Comparison of ENCODE assay signal across 13 cellular contexts in genomic region chr15:57500979-57501576, GRCh38.
DNase-seq lines count a peak whose midpoint lies in the region; ATAC-seq and TF ChIP-seq lines count a peak whose summit lies in the region.
"Had no signal": no experiment of that assay in that cellular context is flagged by ENCODE, and none has a peak within 500 bp of the region (broad histone marks: within the 10 kb centered on the region; RNA-seq: fewer than 3 reads in every experiment).

No MANE protein-coding gene starts in this region.

- no peak for TF ChIP-seq EP300 in SK-N-SH (IDR thresholded peaks at IDR 0.05; ENCODE audit: borderline replicate concordance in 1 of 2, low read depth in 1 of 2, low read length in 1 of 2)

- 84% methylated on average over 6 of the region's 6 CpGs for WGBS in SK-N-SH (ENCODE audit: low lambda C conversion rate)

- POLR2A ChIA-PET in SK-N-SH (lab: Yijun Ruan, JAX), result no interaction called here

- no peak overlapping the region for H3K9ac ChIP-seq in SK-N-SH

- H3K27me3 ChIP-seq in SK-N-SH (ENCODE audit: insufficient read depth) (no peaks in the 10 kb centered on the region), thoracic aorta (replicated peaks; ENCODE audit: insufficient read depth) (no peaks in the 10 kb centered on the region)
- H3K27me3 ChIP-seq: colonic mucosa had no signal

- TF ChIP-seq RAD21 in SK-N-SH (IDR thresholded peaks at IDR 0.05; ENCODE audit: low read length), result no peak

- no peak overlapping the region for H3K4me2 ChIP-seq in SK-N-SH

- H3K9me3 ChIP-seq in SK-N-SH (no peaks in the 10 kb centered on the region), thoracic aorta (no peaks in the 10 kb centered on the region)
- H3K9me3 ChIP-seq: colonic mucosa had no signal

- CTCF ChIA-PET in SK-N-SH (lab: Yijun Ruan, JAX), result interaction anchor here (0.9 to 1.0 kb wide), 2 partner anchors 14 to 41 kb away, joined by 3 read pairs; no protein-coding TSS in a partner anchor

- H3F3A ChIP-seq in SK-N-SH (replicated peaks; ENCODE audit: insufficient read depth), result no peaks in the 10 kb centered on the region

- H3K36me3 ChIP-seq in SK-N-SH (replicated peaks in 1 of 2; ENCODE audit: control insufficient read depth in 1 of 2, insufficient read depth in 2 of 2, low read length in 1 of 2) (no peaks in the 10 kb centered on the region), thoracic aorta (no peaks in the 10 kb centered on the region)
- H3K36me3 ChIP-seq: colonic mucosa had no signal

- DNase-seq in SK-N-SH (no peak), amniotic epithelial cell (ENCODE audit: low read depth) (peak; percentile 48), iris pigment epithelial cell (ENCODE audit: low read depth) (peak; percentile 53), thoracic aorta (ENCODE audit: low spot score) (no peak), NCI-H446 (lab: John Stamatoyannopoulos, UW) (no peak)
- DNase-seq: 8988T; activated naive CD4-positive, alpha-beta T cell treated with anti-CD3 and anti-CD28 coated beads, Interleukin-2, amount 10 ng/mL, durations not matched to agents 7 days and 5 days; colonic mucosa; NCI-H1417 treated with DMSO at 0.1 percent for 48 hours; SHP77 treated with DMSO at 0.1 percent for 48 hours had no signal

- H4K20me1 ChIP-seq in SK-N-SH (ENCODE audit: insufficient read depth), result no peaks in the 10 kb centered on the region

- H3K4me1 ChIP-seq in SK-N-SH (ENCODE audit: control insufficient read depth in 1 of 2, insufficient read depth in 2 of 2, low read depth in 1 of 2, low read length in 1 of 2), result peaks cover 0 to 31% of the 10 kb centered on the region in 2 experiments; a peak in 1 of 4 replicates
- H3K4me1 ChIP-seq in thoracic aorta (ENCODE audit: control insufficient read depth in 1 of 2, low read depth in 2 of 2), result peaks cover 5 to 38% of the 10 kb centered on the region in 2 donors

- no peaks in the 10 kb centered on the region for H3K9me2 ChIP-seq in SK-N-SH

- H2AFZ ChIP-seq in SK-N-SH (ENCODE audit: low read depth), result no peak overlapping the region

- H3K4me3 ChIP-seq in SK-N-SH (ENCODE audit: low read depth in 2 of 2, low read length in 1 of 2), result no peak overlapping the region
- H3K4me3 ChIP-seq in thoracic aorta, result no peak overlapping the region
- H3K4me3 ChIP-seq: colonic mucosa had no signal

- ATAC-seq in SK-N-SH treated with all-trans-retinoic acid at 6 μM for 48 hours (0 out of 3 replicates have a peak, but pooled peaks have one; percentile 42), thoracic aorta (ENCODE audit: insufficient number of reproducible peaks, low FRiP score, low read depth) (no peak), GM18498 (IDR thresholded peaks at IDR 0.05; ENCODE audit: unreplicated experiment) (no peak), HG02938 (IDR thresholded peaks at IDR 0.05; ENCODE audit: unreplicated experiment) (no peak)

- H3K79me2 ChIP-seq in SK-N-SH (ENCODE audit: insufficient read depth), result no peaks in the 10 kb centered on the region

- TF ChIP-seq CTCF in SK-N-SH (IDR thresholded peaks at IDR 0.05), result no peak
- TF ChIP-seq CTCF in thoracic aorta (IDR thresholded peaks at IDR 0.05), result no peak

- no peak overlapping the region for H3K27ac ChIP-seq in SK-N-SH (ENCODE audit: low read depth in 2 of 2, low read length in 1 of 2)
- H3K27ac ChIP-seq in thoracic aorta, result peak overlapping the region; percentile 25 to 27
- H3K27ac ChIP-seq: colonic mucosa had no signal

TF ChIP-seq in SK-N-SH treated with all-trans-retinoic acid at 6 μM for 48 hours, 23 proteins besides CTCF, POLR2A, EP300 and RAD21 (continues in another document):
- no peak for TF ChIP-seq BACH2 (CRISPR knock-in tag; IDR thresholded peaks at IDR 0.05; ENCODE audit: borderline replicate concordance)
- TF ChIP-seq, protein P1, sequence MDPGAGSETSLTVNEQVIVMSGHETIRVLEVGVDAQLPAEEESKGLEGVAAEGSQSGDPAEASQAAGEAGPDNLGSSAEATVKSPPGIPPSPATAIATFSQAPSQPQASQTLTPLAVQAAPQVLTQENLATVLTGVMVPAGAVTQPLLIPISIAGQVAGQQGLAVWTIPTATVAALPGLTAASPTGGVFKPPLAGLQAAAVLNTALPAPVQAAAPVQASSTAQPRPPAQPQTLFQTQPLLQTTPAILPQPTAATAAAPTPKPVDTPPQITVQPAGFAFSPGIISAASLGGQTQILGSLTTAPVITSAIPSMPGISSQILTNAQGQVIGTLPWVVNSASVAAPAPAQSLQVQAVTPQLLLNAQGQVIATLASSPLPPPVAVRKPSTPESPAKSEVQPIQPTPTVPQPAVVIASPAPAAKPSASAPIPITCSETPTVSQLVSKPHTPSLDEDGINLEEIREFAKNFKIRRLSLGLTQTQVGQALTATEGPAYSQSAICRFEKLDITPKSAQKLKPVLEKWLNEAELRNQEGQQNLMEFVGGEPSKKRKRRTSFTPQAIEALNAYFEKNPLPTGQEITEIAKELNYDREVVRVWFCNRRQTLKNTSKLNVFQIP (CRISPR knock-in tag; IDR thresholded peaks at IDR 0.05; ENCODE audit: borderline replicate concordance, low read depth), result no peak
- TF ChIP-seq, protein P2, sequence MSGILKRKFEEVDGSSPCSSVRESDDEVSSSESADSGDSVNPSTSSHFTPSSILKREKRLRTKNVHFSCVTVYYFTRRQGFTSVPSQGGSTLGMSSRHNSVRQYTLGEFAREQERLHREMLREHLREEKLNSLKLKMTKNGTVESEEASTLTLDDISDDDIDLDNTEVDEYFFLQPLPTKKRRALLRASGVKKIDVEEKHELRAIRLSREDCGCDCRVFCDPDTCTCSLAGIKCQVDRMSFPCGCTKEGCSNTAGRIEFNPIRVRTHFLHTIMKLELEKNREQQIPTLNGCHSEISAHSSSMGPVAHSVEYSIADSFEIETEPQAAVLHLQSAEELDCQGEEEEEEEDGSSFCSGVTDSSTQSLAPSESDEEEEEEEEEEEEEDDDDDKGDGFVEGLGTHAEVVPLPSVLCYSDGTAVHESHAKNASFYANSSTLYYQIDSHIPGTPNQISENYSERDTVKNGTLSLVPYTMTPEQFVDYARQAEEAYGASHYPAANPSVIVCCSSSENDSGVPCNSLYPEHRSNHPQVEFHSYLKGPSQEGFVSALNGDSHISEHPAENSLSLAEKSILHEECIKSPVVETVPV (CRISPR knock-in tag; IDR thresholded peaks at IDR 0.05), result no peak
- no peak for TF ChIP-seq SNAI2 (CRISPR knock-in tag; IDR thresholded peaks at IDR 0.05)
- no peak for TF ChIP-seq ZC3H10 (CRISPR knock-in tag; IDR thresholded peaks at IDR 0.05)
- TF ChIP-seq ZFP30 (CRISPR knock-in tag; IDR thresholded peaks at IDR 0.05), result no peak

TF ChIP-seq in SK-N-SH, 30 proteins besides CTCF, POLR2A, EP300 and RAD21:
- TF ChIP-seq FOSL2 (IDR thresholded peaks at IDR 0.05; ENCODE audit: borderline replicate concordance, low read depth) (no peak; the same call in 1 of the 2 replicates), EZH2phosphoT487 (IDR thresholded peaks at IDR 0.05; ENCODE audit: borderline replicate concordance, low read depth) (no peak), TCF12 (IDR thresholded peaks at IDR 0.05) (no peak), YY1 (IDR thresholded peaks at IDR 0.05; ENCODE audit: low read depth) (no peak), NFIC (IDR thresholded peaks at IDR 0.05; ENCODE audit: borderline replicate concordance) (no peak), TEAD4 (IDR thresholded peaks at IDR 0.05; ENCODE audit: borderline replicate concordance, insufficient read depth) (no peak)
TF ChIP-seq in SK-N-SH: peak in this region for 0.

Comparison
In these comparisons a context has a peak if more than half of its experiments do, and no peak if none do; other contexts are left out.
1. DNase-seq: peak in amniotic epithelial cell (single experiment) and iris pigment epithelial cell (single experiment); none in SK-N-SH (single experiment), thoracic aorta (single experiment) and NCI-H446 (0 of 2).
2. H3K27ac ChIP-seq: peak in thoracic aorta (2 of 2); none in SK-N-SH (0 of 2).